25 cellular contexts compared by ENCODE assay signal in genomic region chr22:43652845-43653244, GRCh38.
"Had no signal": no experiment of that assay in that cellular context is flagged by ENCODE, and none has a peak within 500 bp of the region (broad histone marks: within the 10 kb centered on the region; RNA-seq: fewer than 3 reads in every experiment).

No MANE protein-coding gene starts in this region.

- H3K27ac Mint-ChIP-seq: dendritic cell treated with granulocyte-macrophage colony-stimulating factor and Interleukin-4, amounts not matched to agents 40 ng/mL and 50 ng/mL, for 4 days; effector memory CD8-positive, alpha-beta T cell; endodermal cell had no signal

- H3K4me3 ChIP-seq: colonic mucosa, coronary artery, dorsolateral prefrontal cortex, esophagus squamous epithelium, gastrocnemius medialis, gastroesophageal sphincter, heart left ventricle, heart right ventricle had no signal

- H3K9me3 Mint-ChIP-seq: effector memory CD8-positive, alpha-beta T cell had no signal

- DNase-seq: colonic mucosa; cortex of kidney; dermis blood vessel endothelial cell; dorsolateral prefrontal cortex; effector CD4-positive, alpha-beta T cell; effector CD8-positive, alpha-beta T cell; effector memory CD4-positive, alpha-beta T cell; effector memory CD8-positive, alpha-beta T cell; endodermal cell; erythroblast; esophagus squamous epithelium; foreskin fibroblast; foreskin keratinocyte; foreskin melanocyte; gastrocnemius medialis; glutamatergic neuron; head of caudate nucleus; heart left ventricle; heart right ventricle; hippocampal formation had no signal

- H3K36me3 ChIP-seq: colonic mucosa, esophagus squamous epithelium, gastrocnemius medialis, heart left ventricle had no signal

- ATAC-seq: effector memory CD8-positive, alpha-beta T cell; esophagus mucosa; foreskin keratinocyte; gastrocnemius medialis; gastroesophageal sphincter; heart left ventricle; heart right ventricle had no signal

- H3K4me3 Mint-ChIP-seq: dendritic cell treated with granulocyte-macrophage colony-stimulating factor and Interleukin-4, amounts not matched to agents 40 ng/mL and 50 ng/mL, for 4 days; effector memory CD8-positive, alpha-beta T cell; endodermal cell had no signal

- H3K4me1 ChIP-seq: colonic mucosa, esophagus squamous epithelium, foreskin keratinocyte, gastrocnemius medialis, gastroesophageal sphincter, heart left ventricle, heart right ventricle had no signal

- H3K27ac ChIP-seq: colonic mucosa, coronary artery, dorsolateral prefrontal cortex, epithelial cell of prostate, esophagus squamous epithelium, foreskin keratinocyte, gastrocnemius medialis, gastroesophageal sphincter, heart left ventricle, heart right ventricle had no signal

- H3K9me3 ChIP-seq: colonic mucosa, gastrocnemius medialis had no signal

- H3K4me1 Mint-ChIP-seq: endodermal cell had no signal

- H3K27me3 ChIP-seq: colonic mucosa, dorsolateral prefrontal cortex, esophagus squamous epithelium, gastrocnemius medialis, gastroesophageal sphincter, heart left ventricle, heart right ventricle had no signal
